In genomic region chr1:109273570-109274288, GRCh38 we compare ENCODE assay signal across 11 cellular contexts. TPM values are rescaled to one million over a fixed set of nuclear protein-coding genes. Genes with fewer than 3 reads are reported as not detected.
A peak's percentile ranks its signal among the peaks of the same experiment; 100 is the strongest.
DNase-seq lines count a peak whose midpoint lies in the region; ATAC-seq and TF ChIP-seq lines count a peak whose summit lies in the region.
"Had no signal": no experiment of that assay in that cellular context is flagged by ENCODE, and none has a peak within 500 bp of the region (broad histone marks: within the 10 kb centered on the region; RNA-seq: fewer than 3 reads in every experiment).

No MANE protein-coding gene starts in this region.

- peak overlapping the region; percentile 62 for H3K9ac ChIP-seq in NT2/D1 (ENCODE audit: insufficient read length, low read depth)

- H3K4me3 ChIP-seq in NT2/D1 (ENCODE audit: insufficient read length, low read depth) = no peak overlapping the region
- H3K4me3 ChIP-seq in lung = peak overlapping the region; percentile 2
- H3K4me3 ChIP-seq in testis = no peak overlapping the region
- H3K4me3 ChIP-seq in aorta (ENCODE audit: low read length in 2 of 2) = no peak overlapping the region
- H3K4me3 ChIP-seq: MG63 had no signal

- TF ChIP-seq CTCF in lung (IDR thresholded peaks at IDR 0.05; ENCODE audit: control extremely low read depth, extremely low read depth) (no peak), testis (IDR thresholded peaks at IDR 0.05) (no peak)

- WGBS in lung, 2 donors = 58% methylated on average over 30 of the region's 30 CpGs
- WGBS in testis, 2 donors = 74 to 79% methylated on average over 21 to 30 of the region's 30 CpGs
- WGBS in aorta, 2 donors = 88 to 90% methylated on average over 30 of the region's 30 CpGs

- H3K9me3 ChIP-seq in NT2/D1 (ENCODE audit: insufficient read depth, low read length) (no peaks in the 10 kb centered on the region), lung (ENCODE audit: control insufficient read depth in 2 of 2, insufficient read depth in 1 of 2, low read length in 1 of 2) (no peaks in the 10 kb centered on the region), testis (no peaks in the 10 kb centered on the region), aorta (ENCODE audit: control insufficient read depth, low read length) (no peaks in the 10 kb centered on the region)
- H3K9me3 ChIP-seq: MG63 had no signal

- TF ChIP-seq POLR2A in testis (IDR thresholded peaks at IDR 0.05) = no peak

- intact Hi-C loops in testis (cut with DNase I; ENCODE audit: low total_unique reads) = no loop called here
- intact Hi-C loops in aorta (cut with DNase I) = loop anchor here in 1 of 2 donors (10.0 kb wide), 1 partner anchor 261 kb away; the partner anchor contains the start of gene GPR61

- peaks cover 65% of the 10 kb centered on the region for H3K36me3 ChIP-seq in NT2/D1 (ENCODE audit: insufficient read depth, insufficient read length, low read length)
- peaks cover 0 to 4% of the 10 kb centered on the region in 2 donors for H3K36me3 ChIP-seq in lung (ENCODE audit: control insufficient read depth in 2 of 2, insufficient read depth in 2 of 2, low read length in 2 of 2)
- no peaks in the 10 kb centered on the region for H3K36me3 ChIP-seq in testis (ENCODE audit: low read depth, missing control alignments)
- no peaks in the 10 kb centered on the region for H3K36me3 ChIP-seq in aorta (ENCODE audit: control insufficient read depth in 1 of 2, insufficient read depth in 2 of 2, low read length in 1 of 2)

- peaks cover 24% of the 10 kb centered on the region for H3K4me1 ChIP-seq in NT2/D1 (ENCODE audit: insufficient read depth, insufficient read length)
- H3K4me1 ChIP-seq in lung (ENCODE audit: control insufficient read depth in 2 of 2, insufficient read depth in 2 of 2, low read length in 2 of 2) = peaks cover 0 to 5% of the 10 kb centered on the region in 2 donors
- H3K4me1 ChIP-seq in testis = peaks cover 51% of the 10 kb centered on the region
- H3K4me1 ChIP-seq in aorta (ENCODE audit: control insufficient read depth in 1 of 2, insufficient read depth in 2 of 2, low read length in 2 of 2) = no peaks in the 10 kb centered on the region

- H3K27ac ChIP-seq in cingulate gyrus (ENCODE audit: low read depth, low read length) = peak overlapping the region; percentile 78
- H3K27ac ChIP-seq in lung (ENCODE audit: low read depth in 1 of 2, low read length in 1 of 2) = peak overlapping the region in 1 of 2 donors; percentile 78
- H3K27ac ChIP-seq in testis = peak overlapping the region; percentile 87 to 95
- H3K27ac ChIP-seq in aorta (ENCODE audit: low read depth in 1 of 2, low read length in 2 of 2) = no peak overlapping the region

- ATAC-seq in lung (ENCODE audit: insufficient read depth, low FRiP score) (no peak), aorta (ENCODE audit: low FRiP score) (no peak), HG03460 (IDR thresholded peaks at IDR 0.05; ENCODE audit: unreplicated experiment) (no peak)
- ATAC-seq: activated CD4-positive, alpha-beta T cell treated with anti-CD3 and anti-CD28 coated beads for 36 hours; activated T-cell treated with anti-CD3 and anti-CD28 coated beads, Interleukin-2, amount 50 U/mL, for 72 hours had no signal

- H3K27me3 ChIP-seq in NT2/D1 (ENCODE audit: insufficient read depth, insufficient read length) (no peaks in the 10 kb centered on the region), lung (ENCODE audit: control insufficient read depth, insufficient read depth) (no peaks in the 10 kb centered on the region), testis (no peaks in the 10 kb centered on the region), aorta (ENCODE audit: control insufficient read depth in 1 of 2, insufficient read depth in 2 of 2, low read length in 1 of 2) (no peaks in the 10 kb centered on the region)
- H3K27me3 ChIP-seq: MG63 had no signal

- DNase-seq in NT2/D1 (ENCODE audit: low read depth, low spot score) (no peak), lung (ENCODE audit: low spot score) (no peak), testis (no peak), KG1 (lab: John Stamatoyannopoulos, UW) (no peak), aorta (no peak)
- DNase-seq: activated CD4-positive, alpha-beta T cell treated with anti-CD3 and anti-CD28 coated beads for 36 hours; activated T-cell treated with anti-CD3 and anti-CD28 coated beads, Interleukin-2, amount 50 U/mL, for 72 hours; MG63 had no signal

RNA-seq across cellular contexts. Expression of gene PSRC1, which starts 9.2 kb away (rescaled TPM):
- total RNA-seq in lung = 1 to 10 TPM; 4.7 to 4.9 TPM
- 1 to 10 TPM; 2.7 to 4.9 TPM for polyA plus RNA-seq in lung
- total RNA-seq in testis = 10 to 100 TPM; 34.0 to 48.9 TPM
- polyA plus RNA-seq in testis (ENCODE audit: insufficient read depth, low read depth, low replicate concordance) = 24.0 TPM
- total RNA-seq in aorta = 1 to 10 TPM; 2.2 to 4.2 TPM
- 1 to 10 TPM; 1.3 to 7.8 TPM for polyA plus RNA-seq in aorta

RNA-seq across cellular contexts. Expression of gene CELSR2, which starts 24.4 kb away (rescaled TPM):
- total RNA-seq in lung (1 to 10 TPM; 7.6 to 7.9 TPM), testis (100 to 1,000 TPM; 107 to 140 TPM), aorta (1 to 10 TPM; 1.6 to 4.2 TPM)
- polyA plus RNA-seq in lung (1 to 10 TPM; 1.4 to 2.7 TPM), testis (ENCODE audit: insufficient read depth, low read depth, low replicate concordance) (59.6 TPM), aorta (1 to 10 TPM in 1 of 2 donors, under 1 TPM in 1; 0.38 to 2.1 TPM)

RNA-seq across cellular contexts. Expression of gene MYBPHL, which starts 33.1 kb away (rescaled TPM):
- total RNA-seq in lung (1 to 10 TPM; 1.1 to 1.7 TPM), testis (under 1 TPM in 1 of 2 donors, not detected in 1; 0.99 TPM), aorta (not detected)
- polyA plus RNA-seq in lung (1 to 10 TPM in 1 of 2 donors, under 1 TPM in 1; 0.34 to 3.3 TPM), testis (ENCODE audit: insufficient read depth, low read depth, low replicate concordance) (1.5 TPM), aorta (not detected)
- total RNA-seq: activated CD4-positive, alpha-beta T cell treated with anti-CD3 and anti-CD28 coated beads for 36 hours; activated T-cell treated with anti-CD3 and anti-CD28 coated beads, Interleukin-2, amount 50 U/mL, for 72 hours; endothelial cell of umbilical vein had no signal
- polyA plus RNA-seq: endothelial cell of umbilical vein had no signal

Comparison
In these comparisons a context has a peak if more than half of its experiments do, and no peak if none do; other contexts are left out.
1. H3K27ac ChIP-seq: peak in cingulate gyrus (single experiment) and testis (2 of 2); none in aorta (0 of 2).
2. RNA of gene PSRC1, which starts 9.2 kb away (total RNA-seq): 34.0 to 48.9 TPM in testis; 4.7 to 4.9 TPM in lung and 2.2 to 4.2 TPM in aorta; every median in the first group is over 4 times any median in the second.
3. RNA of gene CELSR2, which starts 24.4 kb away (total RNA-seq): 107 to 140 TPM in testis; 7.6 to 7.9 TPM in lung and 1.6 to 4.2 TPM in aorta; every median in the first group is over 10 times any median in the second.